ENCODE assay signal across 1 cellular context in the genomic region with DNA sequence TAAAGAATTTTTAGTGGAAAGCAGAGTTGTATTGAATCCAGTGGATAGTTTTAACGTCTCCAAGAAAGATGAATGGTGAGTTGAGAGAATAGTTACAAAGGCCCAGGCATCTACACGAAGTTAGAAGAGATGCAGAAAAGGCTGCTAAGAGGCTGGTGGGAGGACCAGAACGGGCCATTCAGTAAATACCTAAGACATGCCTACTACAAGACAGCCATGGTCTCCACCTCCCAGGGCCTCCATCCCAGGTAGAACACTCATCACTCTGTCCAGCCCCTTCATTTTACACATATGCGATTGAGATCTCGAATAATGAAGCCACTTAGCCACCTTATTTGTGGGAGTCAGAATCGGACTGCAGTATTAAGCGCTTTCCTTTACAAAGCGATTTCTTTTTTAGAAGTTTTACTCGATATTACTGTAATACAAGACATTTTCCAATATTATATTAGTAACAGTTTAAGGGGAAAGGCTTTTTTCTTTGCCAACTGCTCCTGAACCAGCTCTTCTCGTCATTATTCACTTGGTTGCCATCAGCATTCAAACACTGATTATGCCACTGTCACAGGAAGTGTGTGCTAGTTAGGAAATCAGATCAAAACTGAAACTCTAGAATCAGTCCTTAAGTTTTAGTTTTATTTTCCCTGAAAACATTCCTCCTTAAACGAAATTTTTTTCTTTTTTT.
TF ChIP-seq lines count a peak whose summit lies in the region.

No MANE protein-coding gene starts in this region.

TF ChIP-seq in A549, 52 proteins besides CTCF, POLR2A, EP300 and RAD21 (continued from another document):
- TF ChIP-seq, protein P1, sequence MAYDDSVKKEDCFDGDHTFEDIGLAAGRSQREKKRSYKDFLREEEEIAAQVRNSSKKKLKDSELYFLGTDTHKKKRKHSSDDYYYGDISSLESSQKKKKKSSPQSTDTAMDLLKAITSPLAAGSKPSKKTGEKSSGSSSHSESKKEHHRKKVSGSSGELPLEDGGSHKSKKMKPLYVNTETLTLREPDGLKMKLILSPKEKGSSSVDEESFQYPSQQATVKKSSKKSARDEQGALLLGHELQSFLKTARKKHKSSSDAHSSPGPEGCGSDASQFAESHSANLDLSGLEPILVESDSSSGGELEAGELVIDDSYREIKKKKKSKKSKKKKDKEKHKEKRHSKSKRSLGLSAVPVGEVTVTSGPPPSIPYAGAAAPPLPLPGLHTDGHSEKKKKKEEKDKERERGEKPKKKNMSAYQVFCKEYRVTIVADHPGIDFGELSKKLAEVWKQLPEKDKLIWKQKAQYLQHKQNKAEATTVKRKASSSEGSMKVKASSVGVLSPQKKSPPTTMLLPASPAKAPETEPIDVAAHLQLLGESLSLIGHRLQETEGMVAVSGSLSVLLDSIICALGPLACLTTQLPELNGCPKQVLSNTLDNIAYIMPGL (CRISPR knock-in tag; IDR thresholded peaks at IDR 0.05; ENCODE audit: borderline replicate concordance): no peak
- TF ChIP-seq POLR2AphosphoS2 (conservative IDR thresholded peaks at IDR 0.05; ENCODE audit: low read length) (no peak), HDAC2 (IDR thresholded peaks at IDR 0.05) (no peak), HOXB5 (CRISPR knock-in tag; IDR thresholded peaks at IDR 0.05) (no peak), ZC3H11A (IDR thresholded peaks at IDR 0.05) (no peak), ZNF302 (CRISPR knock-in tag; IDR thresholded peaks at IDR 0.05) (no peak), CEBPB (IDR thresholded peaks at IDR 0.05) (no peak)
TF ChIP-seq in A549: peak in this region for 0.
